In the genomic region with DNA sequence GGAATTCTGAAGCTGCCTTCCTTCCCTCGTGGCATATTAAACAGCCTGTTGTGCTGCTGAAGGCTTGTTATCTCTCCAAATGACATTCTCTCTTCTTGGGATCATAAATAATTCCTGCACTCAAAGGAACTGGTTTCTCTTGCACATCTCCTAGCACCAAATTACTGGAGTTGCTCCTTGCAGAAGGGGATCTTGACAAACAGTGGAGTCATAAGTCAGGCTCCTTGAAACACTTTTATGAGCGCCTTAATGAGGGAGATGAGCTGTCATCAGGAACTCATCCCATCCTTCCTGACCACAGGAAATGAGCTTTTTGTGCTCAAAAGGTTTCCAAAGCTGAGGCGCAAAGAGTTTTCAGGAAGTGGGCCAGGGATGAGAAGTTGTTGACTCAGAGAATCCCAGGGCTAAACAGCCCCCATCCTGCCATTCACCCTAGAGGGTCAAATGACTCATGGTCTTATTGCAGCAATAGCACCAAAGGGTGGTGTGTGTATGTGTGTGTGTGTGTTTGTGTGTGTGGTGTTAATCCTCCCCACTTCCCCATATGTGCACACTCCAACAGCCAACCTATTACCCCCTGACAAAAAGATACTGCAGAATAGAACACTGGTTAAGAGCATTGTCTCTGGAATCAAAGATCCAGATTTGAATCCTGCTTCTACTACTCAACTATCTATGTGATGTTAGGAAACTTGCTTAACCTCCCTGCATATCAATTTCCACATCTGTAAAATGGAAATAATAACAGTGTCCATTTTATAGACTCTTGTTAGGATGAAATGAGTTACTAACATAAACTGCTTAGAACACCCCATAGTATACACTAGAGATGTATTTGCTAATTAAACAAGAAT, we compare ENCODE assay signal across 8 cellular contexts. TPM values are rescaled to one million over a fixed set of nuclear protein-coding genes. Genes with fewer than 3 reads are reported as not detected.
A peak's percentile ranks its signal among the peaks of the same experiment; 100 is the strongest.
DNase-seq lines count a peak whose midpoint lies in the region; ATAC-seq and TF ChIP-seq lines count a peak whose summit lies in the region.

No MANE protein-coding gene starts in this region.

- H3K4me3 ChIP-seq in fibroblast of villous mesenchyme (ENCODE audit: low read depth, low read length) (no peak overlapping the region), skeletal muscle satellite cell (ENCODE audit: low read length) (no peak overlapping the region)

- no peaks in the 10 kb centered on the region for H3K9me3 ChIP-seq in skeletal muscle satellite cell (replicated peaks; ENCODE audit: low read length)

- peak overlapping the region; percentile 16 for H3K9ac ChIP-seq in skeletal muscle satellite cell (ENCODE audit: low read depth, low read length)

- peak; percentile 90 for DNase-seq in H4 (ENCODE audit: low spot score)
- peak; percentile 67 for DNase-seq in SIG-M5 (lab: John Stamatoyannopoulos, UW)
- DNase-seq in fibroblast of villous mesenchyme (ENCODE audit: low read depth) = peak; percentile 100
- DNase-seq in NCI-H128 (lab: John Stamatoyannopoulos, UW; ENCODE audit: unreplicated experiment) = no peak
- DNase-seq in NCI-H446 treated with DMSO at 0.1 percent for 48 hours (lab: John Stamatoyannopoulos, UW) = no peak

- ATAC-seq in GM21515 (IDR thresholded peaks at IDR 0.05; ENCODE audit: unreplicated experiment) (no peak), GM21786 (IDR thresholded peaks at IDR 0.05; ENCODE audit: unreplicated experiment) (no peak)

- H3K4me1 ChIP-seq in skeletal muscle satellite cell (ENCODE audit: control insufficient read depth, insufficient read depth, low read length) = peaks cover 49% of the 10 kb centered on the region

- peak overlapping the region; percentile 56 for H3K4me2 ChIP-seq in skeletal muscle satellite cell (ENCODE audit: low read length)

- H3K27me3 ChIP-seq in skeletal muscle satellite cell (ENCODE audit: control insufficient read depth, insufficient read depth, low read length) = no peaks in the 10 kb centered on the region

- TF ChIP-seq CTCF in fibroblast of villous mesenchyme (IDR thresholded peaks at IDR 0.05; ENCODE audit: insufficient read depth, low read depth, low read length) = no peak

- no peaks in the 10 kb centered on the region for H3K36me3 ChIP-seq in skeletal muscle satellite cell (ENCODE audit: insufficient read depth, low read length)

RNA-seq across cellular contexts. Expression of gene PHC2, which starts 2.8 kb away (rescaled TPM):
- total RNA-seq in H4 (2014; rRNA removed; shearing (Covaris generic)) = 56.3 and 60.7 TPM in 2 replicates
- 75.6 and 99.5 TPM in 2 replicates for total RNA-seq in fibroblast of villous mesenchyme
- 112 and 127 TPM in 2 replicates for total RNA-seq in skeletal muscle satellite cell (2012; rRNA removed)

RNA-seq across cellular contexts. Expression of gene ZSCAN20, which starts 38.7 kb away (rescaled TPM):
- total RNA-seq in H4 (2014; rRNA removed; shearing (Covaris generic)) = 2.9 and 3.8 TPM in 2 replicates
- 7.7 and 10.4 TPM in 2 replicates for total RNA-seq in fibroblast of villous mesenchyme
- 8.3 and 8.9 TPM in 2 replicates for total RNA-seq in skeletal muscle satellite cell (2012; rRNA removed)

Comparison
In these comparisons a context has a peak if more than half of its experiments do, and no peak if none do; other contexts are left out.
1. DNase-seq: peak in H4 (single experiment), SIG-M5 (single experiment) and fibroblast of villous mesenchyme (single experiment); none in NCI-H128 (single experiment) and NCI-H446 treated with DMSO at 0.1 percent for 48 hours (single experiment).